11 cellular contexts compared by ENCODE assay signal in the genomic region with DNA sequence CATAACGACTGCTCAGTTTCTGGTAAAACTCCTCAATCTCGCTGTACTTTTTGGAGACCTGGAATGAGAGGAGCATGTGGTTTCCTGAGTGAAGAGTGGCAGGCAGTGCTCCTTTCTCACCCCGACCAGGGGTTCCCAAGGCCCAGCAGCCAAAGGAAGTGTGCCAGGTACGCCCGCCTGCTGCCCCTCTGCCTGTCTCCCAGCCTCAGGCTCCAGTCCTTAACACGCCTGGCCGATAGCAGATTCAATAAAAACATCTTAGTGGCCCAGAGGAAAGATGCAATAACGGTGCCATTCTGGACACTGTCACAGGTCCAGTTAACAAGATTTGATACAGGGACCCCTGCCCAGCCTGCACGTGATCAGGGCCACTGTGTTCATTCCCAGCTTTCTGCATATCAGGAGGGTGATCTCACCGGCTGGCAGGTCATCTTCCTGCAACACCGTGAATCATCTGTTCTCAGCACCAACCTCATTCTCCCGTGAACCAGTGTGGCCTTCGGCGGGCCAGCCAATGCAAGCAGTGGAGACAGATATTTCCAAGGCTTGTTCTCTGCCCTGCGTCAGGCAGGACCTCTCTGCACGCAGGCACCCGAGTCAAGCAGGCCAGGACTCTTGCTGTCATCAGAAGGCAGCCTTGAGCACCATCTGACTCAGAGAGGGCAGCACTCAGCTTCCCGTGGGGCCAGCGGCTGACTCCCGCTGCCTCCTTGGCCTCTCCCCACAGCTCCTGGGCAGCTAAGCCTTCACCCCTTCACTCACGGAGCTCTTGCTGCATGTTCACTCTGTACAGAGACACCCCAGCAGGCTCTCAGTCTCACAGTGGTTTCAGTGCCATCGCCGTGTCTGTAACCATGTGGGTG. TPM values are rescaled to one million over a fixed set of nuclear protein-coding genes. Genes with fewer than 3 reads are reported as not detected.
DNase-seq lines count a peak whose midpoint lies in the region; ATAC-seq and TF ChIP-seq lines count a peak whose summit lies in the region.
"Had no signal": no experiment of that assay in that cellular context is flagged by ENCODE, and none has a peak within 500 bp of the region (broad histone marks: within the 10 kb centered on the region; RNA-seq: fewer than 3 reads in every experiment).

No MANE protein-coding gene starts in this region.

- H3K9me3 Mint-ChIP-seq in endodermal cell: no peaks in the 10 kb centered on the region
- H3K9me3 Mint-ChIP-seq: nephron progenitor cell had no signal

- no peak for TF ChIP-seq POLR2A in heart left ventricle (IDR thresholded peaks at IDR 0.05)

- dilution Hi-C loops in mammary epithelial cell (cut with HindIII; ENCODE audit: low sequenced_read_pairs): loop anchor here (10.0 kb wide), 1 partner anchor 237 kb away; no protein-coding TSS in a partner anchor

- peaks cover 9% of the 10 kb centered on the region for H3K4me1 Mint-ChIP-seq in endodermal cell

- no peaks in the 10 kb centered on the region for H4K20me1 ChIP-seq in mammary epithelial cell (ENCODE audit: insufficient read depth, low read length)

- no peak overlapping the region for H3K4me2 ChIP-seq in mammary epithelial cell (ENCODE audit: insufficient read depth, low read depth, low read length)

- no TSS peak for BruUV-seq in mammary epithelial cell (replicated peaks; lab: Mats Ljungman, UMichigan)

- H3K9ac ChIP-seq in mammary epithelial cell (ENCODE audit: insufficient read depth, low read length) (no peak overlapping the region), endodermal cell (ENCODE audit: extremely low read depth, low read length, poor library complexity, severe bottlenecking) (no peak overlapping the region)

- ATAC-seq in heart left ventricle: peak in 3 of 4 donors; percentile 10 to 53 (median 25)

- H3K4me3 Mint-ChIP-seq in endodermal cell: no peak overlapping the region
- H3K4me3 Mint-ChIP-seq: nephron progenitor cell had no signal

- H3K36me3 Mint-ChIP-seq in endodermal cell (ENCODE audit: low read depth): peaks cover 25% of the 10 kb centered on the region

- H3K27me3 ChIP-seq in mammary epithelial cell (ENCODE audit: insufficient read depth, low read length): no peaks in the 10 kb centered on the region
- no peaks in the 10 kb centered on the region for H3K27me3 ChIP-seq in heart left ventricle
- H3K27me3 ChIP-seq in H7 (ENCODE audit: control insufficient read depth, insufficient read depth, low read length): no peaks in the 10 kb centered on the region
- H3K27me3 ChIP-seq in endodermal cell (ENCODE audit: control insufficient read depth, insufficient read depth, low read length, poor library complexity, severe bottlenecking): no peaks in the 10 kb centered on the region
- H3K27me3 ChIP-seq: colonic mucosa had no signal

- WGBS in mammary epithelial cell (ENCODE audit: low coverage, missing lambda C conversion rate): 86% methylated on average over 11 of the region's 23 CpGs
- 73 to 80% (median 77%) methylated on average over 20 to 23 of the region's 23 CpGs for WGBS in heart left ventricle, 4 donors
- WGBS in endodermal cell (ENCODE audit: insufficient coverage in 1 of 2, insufficient read length in 1 of 2), 2 experiments: 92 to 95% methylated on average over 22 to 23 of the region's 23 CpGs

- DNase-seq in GOT3 (lab: John Stamatoyannopoulos, UW) (peak; percentile 27), mammary epithelial cell (peak; percentile 51), heart left ventricle (peak in 2 of 5 donors; percentile 53 to 81), retina (peak; percentile 12), NCI-H2227 (lab: John Stamatoyannopoulos, UW; ENCODE audit: unreplicated experiment) (no peak), H7 (no peak), endodermal cell (no peak), GM13976 (ENCODE audit: low spot score) (no peak)
- DNase-seq: NCI-H1436 treated with DMSO at 0.1 percent for 48 hours had no signal

- TF ChIP-seq CTCF in mammary epithelial cell (conservative IDR thresholded peaks at IDR 0.05 in 1 of 2, IDR thresholded peaks at IDR 0.05 in 1 of 2; ENCODE audit: extremely low read depth in 1 of 2, insufficient read depth in 1 of 2, low read depth in 1 of 2, low read length in 2 of 2): no peak
- no peak for TF ChIP-seq CTCF in heart left ventricle (IDR thresholded peaks at IDR 0.05)
- TF ChIP-seq CTCF in endodermal cell (conservative IDR thresholded peaks at IDR 0.05): no peak
- TF ChIP-seq CTCF in GM13976 (IDR thresholded peaks at IDR 0.05; ENCODE audit: borderline replicate concordance, control extremely low read depth, extremely low read depth, insufficient read depth, missing control alignments): no peak

- H3K27ac Mint-ChIP-seq in endodermal cell: no peak overlapping the region
- H3K27ac Mint-ChIP-seq: nephron progenitor cell had no signal

- no peaks in the 10 kb centered on the region for H3K9me3 ChIP-seq in mammary epithelial cell (replicated peaks; ENCODE audit: insufficient read depth, low read length)
- H3K9me3 ChIP-seq in heart left ventricle: no peaks in the 10 kb centered on the region
- no peaks in the 10 kb centered on the region for H3K9me3 ChIP-seq in endodermal cell (ENCODE audit: control insufficient read depth, low read length)
- H3K9me3 ChIP-seq: colonic mucosa had no signal

- H3K36me3 ChIP-seq in mammary epithelial cell (ENCODE audit: insufficient read depth, low read length) (no peaks in the 10 kb centered on the region), heart left ventricle (peaks cover 0 to 90% (median 58%) of the 10 kb centered on the region in 9 donors), H7 (replicated peaks; ENCODE audit: control insufficient read depth, insufficient read depth, low read length) (no peaks in the 10 kb centered on the region; the same call in 1 of the 2 replicates), endodermal cell (ENCODE audit: control insufficient read depth, insufficient read depth, low read length) (peaks cover 15% of the 10 kb centered on the region)
- H3K36me3 ChIP-seq: colonic mucosa had no signal

- intact Hi-C loops in mammary epithelial cell (cut with micrococcal nuclease): loop anchor here (5.0 kb wide), 1 partner anchor 314 kb away; no protein-coding TSS in a partner anchor
- intact Hi-C loops in heart left ventricle (cut with DNase I): loop anchor here in 3 of 10 donors (5.0 to 10.0 kb wide), 3 partner anchors 259 to 537 kb away; no protein-coding TSS in a partner anchor

- no peak overlapping the region for H3K4me3 ChIP-seq in mammary epithelial cell (replicated peaks in 1 of 3; ENCODE audit: insufficient read depth in 1 of 3, low read depth in 2 of 3, low read length in 3 of 3)
- H3K4me3 ChIP-seq in heart left ventricle: no peak overlapping the region
- H3K4me3 ChIP-seq in H7 (ENCODE audit: insufficient read depth, low read depth, low read length): no peak overlapping the region
- no peak overlapping the region for H3K4me3 ChIP-seq in endodermal cell (ENCODE audit: low read length)
- H3K4me3 ChIP-seq: colonic mucosa had no signal

- H3K27me3 Mint-ChIP-seq in endodermal cell (ENCODE audit: insufficient read depth): no peaks in the 10 kb centered on the region

- H3K27ac ChIP-seq in mammary epithelial cell (ENCODE audit: insufficient read depth, low read depth, low read length): no peak overlapping the region
- peak overlapping the region in 9 of 12 donors; percentile 10 to 90 (median 32) for H3K27ac ChIP-seq in heart left ventricle
- no peak overlapping the region for H3K27ac ChIP-seq in endodermal cell (ENCODE audit: low read depth, low read length)
- H3K27ac ChIP-seq: colonic mucosa had no signal

- H3K4me1 ChIP-seq in mammary epithelial cell (ENCODE audit: insufficient read depth, low read length) (peaks cover 10% of the 10 kb centered on the region), heart left ventricle (peaks cover 5 to 51% (median 30%) of the 10 kb centered on the region in 12 donors), endodermal cell (ENCODE audit: control insufficient read depth, insufficient read depth, low read length) (no peaks in the 10 kb centered on the region)
- H3K4me1 ChIP-seq: colonic mucosa had no signal

- no peaks in the 10 kb centered on the region for H3K79me2 ChIP-seq in mammary epithelial cell (ENCODE audit: insufficient read depth, low read length)

- CTCF ChIA-PET in mammary epithelial cell (lab: Charles Lee; ENCODE audit: low non-redundant PET): no interaction called here

- no peak overlapping the region for H2AFZ ChIP-seq in mammary epithelial cell (ENCODE audit: low read depth, low read length)

- in situ Hi-C loops in mammary epithelial cell (cut with MboI; ENCODE audit: low sequenced_read_pairs in 2 of 2) (loop anchor here (5.0 kb wide), 3 partner anchors 199 to 249 kb away; no protein-coding TSS in a partner anchor), GM13976 (cut with MboI; ENCODE audit: low sequenced_read_pairs, unreplicated experiment) (loop anchor here (5.0 to 25.0 kb wide), 3 partner anchors 199 to 504 kb away; a partner anchor contains a TSS)

RNA-seq across cellular contexts. Expression of a gene that starts 9.5 kb away (rescaled TPM):
- 10 to 100 TPM; 20.5 to 26.5 TPM for total RNA-seq in mammary epithelial cell
- polyA plus RNA-seq in mammary epithelial cell: 13.4 TPM
- 27.1 TPM for polyA minus RNA-seq in mammary epithelial cell
- 10 to 100 TPM; 12.7 to 23.7 (median 17.9) TPM for total RNA-seq in heart left ventricle
- 10 to 100 TPM; 21.0 to 23.7 TPM for polyA plus RNA-seq in heart left ventricle
- 30.2 and 41.3 TPM in 2 replicates for total RNA-seq in H7 (2014; rRNA removed; shearing (Covaris generic))
- 10 to 100 TPM; 23.0 to 26.2 TPM for total RNA-seq in endodermal cell
- polyA plus RNA-seq in endodermal cell (2013, experiment 1 of 2): 19.6 TPM
- 16.8 TPM for polyA plus RNA-seq in endodermal cell (2013, experiment 2 of 2)

RNA-seq across cellular contexts. Expression of a gene that starts 25.6 kb away (rescaled TPM):
- under 1 TPM in 1 of 2 donors, not detected in 1; under 0.01 TPM for total RNA-seq in mammary epithelial cell
- polyA plus RNA-seq in mammary epithelial cell: not detected
- not detected for polyA minus RNA-seq in mammary epithelial cell
- 1 to 10 TPM in 2 of 9 donors, under 1 TPM in 7; 0.14 to 1.6 (median 0.56) TPM for total RNA-seq in heart left ventricle
- under 1 TPM; 0.22 to 0.30 TPM for polyA plus RNA-seq in heart left ventricle
- 1.4 TPM in 2 replicates for total RNA-seq in H7 (2014; rRNA removed; shearing (Covaris generic))
- total RNA-seq in endodermal cell: under 1 TPM; 0.07 to 0.09 TPM
- polyA plus RNA-seq in endodermal cell (2013, experiment 1 of 2): 9.4 TPM
- polyA plus RNA-seq in endodermal cell (2013, experiment 2 of 2): 8.1 TPM

Comparison
In these comparisons a context has a peak if more than half of its experiments do, and no peak if none do; other contexts are left out.
1. DNase-seq: peak in GOT3 (single experiment), mammary epithelial cell (single experiment) and retina (single experiment); none in NCI-H2227 (single experiment), H7 (single experiment), endodermal cell (single experiment) and GM13976 (single experiment).
2. H3K27ac ChIP-seq: peak in heart left ventricle (9 of 12); none in mammary epithelial cell (single experiment) and endodermal cell (single experiment).